In genomic region chr15:67520976-67521769, GRCh38 we compare ENCODE assay signal across 1 cellular context.
TF ChIP-seq lines count a peak whose summit lies in the region.

C15orf61 (plus strand) TSS chr15:67521131; CDS start chr15:67521249, 118 bp downstream.

TF ChIP-seq in SK-N-SH, 30 proteins besides CTCF, POLR2A, EP300 and RAD21 (continued from another document):
- TF ChIP-seq CHD2 (IDR thresholded peaks at IDR 0.05; ENCODE audit: low read length, partially characterized antibody) (peak; percentile 93), ZBTB33 (IDR thresholded peaks at IDR 0.05; ENCODE audit: borderline replicate concordance, low read depth) (peak; percentile 81; the same call in 1 of the 2 replicates)
TF ChIP-seq in SK-N-SH: peak in this region for 10.
